ENCODE assay signal across 8 cellular contexts in genomic region chr6:11093591-11094410, GRCh38. TPM values are rescaled to one million over a fixed set of nuclear protein-coding genes. Genes with fewer than 3 reads are reported as not detected.
DNase-seq lines count a peak whose midpoint lies in the region; ATAC-seq, FAIRE-seq and TF ChIP-seq lines count a peak whose summit lies in the region.

SMIM13 (plus strand) TSS chr6:11093834; CDS start chr6:11094314, 480 bp downstream.

- H3K27me3 ChIP-seq in Karpas-422 (ENCODE audit: low read length) (no peaks in the 10 kb centered on the region), esophagus muscularis mucosa (no peaks in the 10 kb centered on the region)

- WGBS in esophagus muscularis mucosa = 0% methylated on average over 9 of the region's 94 CpGs

- no peaks in the 10 kb centered on the region for H3K27me3 Mint-ChIP-seq in activated T-cell treated with anti-CD3 and anti-CD28 coated beads, Interleukin-2, amount 50 U/mL, for 72 hours (ENCODE audit: low read depth)

- H2AFZ ChIP-seq in Karpas-422 (ENCODE audit: low read length) = peak within 1 kb of the TSS; percentile 87; the same call in 1 of the 2 replicates

- peaks cover 24% of the 10 kb centered on the region for H3K4me1 ChIP-seq in Karpas-422 (ENCODE audit: low read length)
- H3K4me1 ChIP-seq in esophagus muscularis mucosa = peaks cover 17 to 29% (median 26%) of the 10 kb centered on the region in 4 donors

- H3K79me2 ChIP-seq in Karpas-422 (ENCODE audit: low read length) = peaks cover 46% of the 10 kb centered on the region

- H3K9ac ChIP-seq in Karpas-422 (ENCODE audit: low read length) = peak within 1 kb of the TSS; percentile 94

- peak; percentile 49 to 61 (median 53) for TF ChIP-seq CTCF in esophagus muscularis mucosa (IDR thresholded peaks at IDR 0.05)

- intact Hi-C loops in esophagus muscularis mucosa (cut with DNase I) = no loop called here

- H3K9me3 ChIP-seq in Karpas-422 (ENCODE audit: low read length) = no peaks in the 10 kb centered on the region
- no peaks in the 10 kb centered on the region for H3K9me3 ChIP-seq in esophagus muscularis mucosa

- ATAC-seq in GM21825 (IDR thresholded peaks at IDR 0.05; ENCODE audit: unreplicated experiment) = peak; percentile 90
- ATAC-seq in activated T-cell treated with anti-CD3 and anti-CD28 coated beads, Interleukin-2, amount 50 U/mL, for 72 hours (replicated peaks in 1 of 2) = peak; percentile 92 to 96

- no peaks in the 10 kb centered on the region for H3K9me3 Mint-ChIP-seq in activated T-cell treated with anti-CD3 and anti-CD28 coated beads, Interleukin-2, amount 50 U/mL, for 72 hours

- H3K27ac Mint-ChIP-seq in activated T-cell treated with anti-CD3 and anti-CD28 coated beads, Interleukin-2, amount 50 U/mL, for 72 hours = peak within 1 kb of the TSS; percentile 100

- H3K36me3 ChIP-seq in Karpas-422 (ENCODE audit: insufficient read depth, low read length) (0 out of 2 replicates have a peak, but pooled peaks cover 2% of the 10 kb centered on the region), esophagus muscularis mucosa (peaks cover 0 to 7% (median 0%) of the 10 kb centered on the region in 4 donors)

- peaks cover 3% of the 10 kb centered on the region in 2 donors for H3K36me3 Mint-ChIP-seq in activated T-cell treated with anti-CD3 and anti-CD28 coated beads, Interleukin-2, amount 50 U/mL, for 72 hours (ENCODE audit: insufficient read depth in 2 of 2)

- H3K4me2 ChIP-seq in Karpas-422 (ENCODE audit: low read depth, low read length, poor library complexity, severe bottlenecking) = peak within 1 kb of the TSS; percentile 83

- no peaks in the 10 kb centered on the region for H3K9me2 ChIP-seq in Karpas-422 (replicated peaks; ENCODE audit: insufficient read depth, low read length)

- TF ChIP-seq EP300 in esophagus muscularis mucosa (IDR thresholded peaks at IDR 0.05) = no peak

- TF ChIP-seq POLR2A in esophagus muscularis mucosa (IDR thresholded peaks at IDR 0.05; ENCODE audit: low read depth) = no peak

- H3K4me3 ChIP-seq in Karpas-422 (ENCODE audit: low read length) (peak within 1 kb of the TSS; percentile 79), esophagus muscularis mucosa (peak within 1 kb of the TSS; percentile 90 to 100 (median 98))

- FAIRE-seq in RCC 7860 (lab: Jason Lieb, UNC) = peak; percentile 37

- H3K4me1 Mint-ChIP-seq in activated T-cell treated with anti-CD3 and anti-CD28 coated beads, Interleukin-2, amount 50 U/mL, for 72 hours (ENCODE audit: low read depth) = peaks cover 32% of the 10 kb centered on the region

- peak; percentile 100 for DNase-seq in Daoy (ENCODE audit: low read depth)
- DNase-seq in Karpas-422 = peak; percentile 98
- peak; percentile 93 for DNase-seq in RCC 7860 (ENCODE audit: low spot score)
- DNase-seq in activated T-cell treated with anti-CD3 and anti-CD28 coated beads, Interleukin-2, amount 50 U/mL, for 72 hours = peak; percentile 95 to 96
- peak; percentile 99 for DNase-seq in esophagus muscularis mucosa (ENCODE audit: extremely low spot score)
- DNase-seq in myocyte (ENCODE audit: low read depth) = peak; percentile 99
- peak; percentile 85 to 94 for DNase-seq in stimulated activated CD8-positive, alpha-beta memory T cell treated with anti-CD3 and anti-CD28 coated beads, Interleukin-7, amount 100 ng/mL, for 48 hours (ENCODE audit: extremely low read depth in 1 of 2, low read depth in 1 of 2)

- peak within 1 kb of the TSS; percentile 71 for H3K27ac ChIP-seq in Karpas-422 (ENCODE audit: low read length)
- peak within 1 kb of the TSS; percentile 97 to 100 (median 99) for H3K27ac ChIP-seq in esophagus muscularis mucosa (replicated peaks in 1 of 4)

- H4K20me1 ChIP-seq in Karpas-422 (ENCODE audit: insufficient read depth, low read depth, low read length) = no peaks in the 10 kb centered on the region

- peak within 1 kb of the TSS; percentile 88 to 100 for H3K4me3 Mint-ChIP-seq in activated T-cell treated with anti-CD3 and anti-CD28 coated beads, Interleukin-2, amount 50 U/mL, for 72 hours

RNA-seq across cellular contexts. Expression of gene SMIM13, which starts in this region (rescaled TPM):
- 28.3 and 29.0 TPM in 2 replicates for total RNA-seq in Daoy (2014; rRNA removed; shearing (Covaris generic))
- 6.9 and 8.9 TPM in 2 replicates for total RNA-seq in Karpas-422 (2014; rRNA removed; shearing (Covaris generic); ENCODE audit: low replicate concordance)
- total RNA-seq in activated T-cell treated with anti-CD3 and anti-CD28 coated beads, Interleukin-2, amount 50 U/mL, for 72 hours = 1 to 10 TPM; 9.1 to 9.9 TPM
- total RNA-seq in esophagus muscularis mucosa (10 to 100 TPM in 3 of 4 donors, 1 to 10 TPM in 1; 9.3 to 15.2 (median 12.0) TPM), myocyte (20.0 TPM in 2 replicates)
- polyA plus RNA-seq in myocyte (2012) = 7.8 TPM

Comparison
In these comparisons a context has a peak if more than half of its experiments do, and no peak if none do; other contexts are left out.
1. Peak in every context shown above with its lines: DNase-seq, ATAC-seq, H3K4me3 ChIP-seq and H3K27ac ChIP-seq.